In the genomic region with DNA sequence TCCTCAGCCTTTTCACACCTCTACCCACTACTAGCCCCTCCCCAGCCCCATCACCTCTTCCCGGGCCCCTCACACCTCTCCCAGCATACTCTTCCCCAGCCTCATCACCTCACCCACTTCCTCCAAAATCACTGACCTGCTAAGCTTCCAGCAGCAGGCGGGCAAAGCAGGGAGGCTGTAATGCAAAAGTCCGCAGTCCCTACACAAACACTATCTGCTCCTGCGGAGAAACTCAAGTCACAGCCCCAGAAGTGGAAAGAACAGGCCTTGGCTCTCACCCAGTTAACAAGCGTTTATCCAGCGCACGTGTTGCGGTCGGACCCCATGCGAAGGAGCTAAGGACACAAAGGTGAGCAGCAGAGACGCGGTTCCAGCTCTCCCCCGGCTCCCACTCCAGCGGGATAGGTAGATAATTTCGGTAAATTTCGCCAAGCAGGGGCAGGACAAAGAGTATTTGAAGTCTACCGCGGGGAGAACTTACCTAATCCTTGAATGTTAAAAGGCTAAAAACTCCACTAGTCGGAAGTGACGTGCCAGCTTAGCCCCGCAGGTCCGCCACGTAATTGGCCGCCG, we compare ENCODE assay signal across 1 cellular context.
A peak's percentile ranks its signal among the peaks of the same experiment; 100 is the strongest.
TF ChIP-seq lines count a peak whose summit lies in the region.

No MANE protein-coding gene starts in this region.

TF ChIP-seq in IMR-90, 13 proteins besides CTCF, POLR2A, EP300 and RAD21:
- TF ChIP-seq MXI1 (IDR thresholded peaks at IDR 0.05; ENCODE audit: borderline replicate concordance, low read depth, low read length) (peak; percentile 85; the same call in 1 of the 2 replicates), BHLHE40 (IDR thresholded peaks at IDR 0.05; ENCODE audit: low read depth, low read length) (peak; percentile 81; the same call in 1 of the 2 replicates), NFE2L2 (IDR thresholded peaks at IDR 0.05; ENCODE audit: low read depth, low read length) (no peak)
- TF ChIP-seq, protein P1, sequence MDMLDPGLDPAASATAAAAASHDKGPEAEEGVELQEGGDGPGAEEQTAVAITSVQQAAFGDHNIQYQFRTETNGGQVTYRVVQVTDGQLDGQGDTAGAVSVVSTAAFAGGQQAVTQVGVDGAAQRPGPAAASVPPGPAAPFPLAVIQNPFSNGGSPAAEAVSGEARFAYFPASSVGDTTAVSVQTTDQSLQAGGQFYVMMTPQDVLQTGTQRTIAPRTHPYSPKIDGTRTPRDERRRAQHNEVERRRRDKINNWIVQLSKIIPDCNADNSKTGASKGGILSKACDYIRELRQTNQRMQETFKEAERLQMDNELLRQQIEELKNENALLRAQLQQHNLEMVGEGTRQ (IDR thresholded peaks at IDR 0.05; ENCODE audit: low read depth, low read length) = peak; percentile 24; the same call in 1 of the 2 replicates
